24 cellular contexts compared by ENCODE assay signal in the genomic region with DNA sequence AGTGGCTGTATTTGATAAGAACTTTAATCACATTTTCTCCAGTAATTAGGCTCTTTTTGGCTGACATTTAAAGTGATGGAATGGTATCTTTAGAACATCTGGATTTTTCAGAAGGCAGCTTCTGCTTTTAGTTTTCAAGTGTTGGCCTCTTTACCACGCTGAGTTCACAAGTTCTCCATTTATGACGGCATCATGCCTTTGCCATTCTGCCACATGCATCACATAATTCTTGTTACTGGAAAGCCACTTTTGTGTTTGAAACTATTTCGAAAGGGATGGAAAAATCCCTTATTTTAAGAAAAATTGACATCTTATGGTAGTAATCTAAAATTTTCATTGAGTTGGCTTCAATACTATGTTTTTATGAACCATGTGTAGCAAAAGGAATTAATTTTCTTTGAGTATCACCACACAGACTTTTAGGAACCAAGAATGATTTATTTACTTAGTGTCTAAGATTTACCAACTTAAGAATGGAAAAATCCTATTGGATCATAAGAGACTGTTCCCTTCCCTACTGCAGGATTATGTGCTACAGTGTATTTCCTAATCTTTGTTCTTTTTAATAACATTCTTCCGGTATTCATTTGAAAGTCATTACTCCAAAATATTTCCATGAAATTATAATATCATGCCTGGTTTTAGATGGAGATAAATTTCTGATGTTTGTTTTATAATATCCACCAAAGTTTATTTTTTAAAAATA.
"Had no signal": no experiment of that assay in that cellular context is flagged by ENCODE, and none has a peak within 500 bp of the region (broad histone marks: within the 10 kb centered on the region; RNA-seq: fewer than 3 reads in every experiment).

No MANE protein-coding gene starts in this region.

- FAIRE-seq: astrocyte had no signal

- H3K9me3 Mint-ChIP-seq: activated CD4-positive, alpha-beta T cell treated with anti-CD3 and anti-CD28 coated beads, Interleukin-2, amount 10 ng/mL, durations not matched to agents 7 days and 5 days; activated CD8-positive, alpha-beta T cell treated with anti-CD3 and anti-CD28 coated beads for 36 hours; activated naive CD4-positive, alpha-beta T cell treated with anti-CD3 and anti-CD28 coated beads, Interleukin-2, amount 50 U/mL, for 24 hours; activated T-helper 1 cell treated with anti-CD3 and anti-CD28 coated beads, Interleukin-12 subunit alpha, Interleukin-12 subunit beta, Interleukin-2, Interleukin-4 antibody, amounts not matched to agents 30 ng/mL and 10 ng/mL and 1 ng/mL, durations not matched to agents 14 hours and 24 hours and 36 hours; natural killer cell had no signal

- H3K27me3 Mint-ChIP-seq: activated naive CD4-positive, alpha-beta T cell treated with anti-CD3 and anti-CD28 coated beads, Interleukin-2, amount 50 U/mL, for 24 hours had no signal

- H3K27ac ChIP-seq: gastrocnemius medialis, prostate gland, thyroid gland, WERI-Rb-1 had no signal

- H3K27ac Mint-ChIP-seq: activated CD4-positive, alpha-beta T cell treated with anti-CD3 and anti-CD28 coated beads, Interleukin-2, amount 10 ng/mL, durations not matched to agents 7 days and 5 days; activated CD8-positive, alpha-beta memory T cell treated with anti-CD3 and anti-CD28 coated beads, Interleukin-2, amount 10 ng/mL, durations not matched to agents 7 days and 5 days; activated CD8-positive, alpha-beta T cell treated with anti-CD3 and anti-CD28 coated beads for 36 hours; activated naive CD4-positive, alpha-beta T cell treated with anti-CD3 and anti-CD28 coated beads, Interleukin-2, amount 50 U/mL, for 24 hours; activated T-helper 1 cell treated with anti-CD3 and anti-CD28 coated beads, Interleukin-12 subunit alpha, Interleukin-12 subunit beta, Interleukin-2, Interleukin-4 antibody, amounts not matched to agents 30 ng/mL and 10 ng/mL and 1 ng/mL, durations not matched to agents 14 hours and 24 hours and 36 hours; natural killer cell had no signal

- H3K4me3 Mint-ChIP-seq: activated CD4-positive, alpha-beta T cell treated with anti-CD3 and anti-CD28 coated beads, Interleukin-2, amount 10 ng/mL, durations not matched to agents 7 days and 5 days; activated CD8-positive, alpha-beta memory T cell treated with anti-CD3 and anti-CD28 coated beads, Interleukin-2, amount 10 ng/mL, durations not matched to agents 7 days and 5 days; activated CD8-positive, alpha-beta T cell treated with anti-CD3 and anti-CD28 coated beads for 36 hours; activated naive CD4-positive, alpha-beta T cell treated with anti-CD3 and anti-CD28 coated beads, Interleukin-2, amount 50 U/mL, for 24 hours; activated T-helper 1 cell treated with anti-CD3 and anti-CD28 coated beads, Interleukin-12 subunit alpha, Interleukin-12 subunit beta, Interleukin-2, Interleukin-4 antibody, amounts not matched to agents 30 ng/mL and 10 ng/mL and 1 ng/mL, durations not matched to agents 14 hours and 24 hours and 36 hours; natural killer cell had no signal

- ATAC-seq: activated CD8-positive, alpha-beta memory T cell treated with anti-CD3 and anti-CD28 coated beads, Interleukin-2, amount 10 ng/mL, durations not matched to agents 7 days and 5 days; activated CD8-positive, alpha-beta T cell treated with anti-CD3 and anti-CD28 coated beads for 36 hours; esophagus mucosa; gastrocnemius medialis; left ventricle myocardium superior; natural killer cell; stimulated activated naive CD8-positive, alpha-beta T cell treated with anti-CD3 and anti-CD28 coated beads, Interleukin-15, Interleukin-2, amounts not matched to agents 100 U/mL and 50 U/mL, for 24 hours had no signal

- H3K4me3 ChIP-seq: gastrocnemius medialis, prostate gland, thyroid gland had no signal

- H3K4me1 Mint-ChIP-seq: activated CD4-positive, alpha-beta T cell treated with anti-CD3 and anti-CD28 coated beads, Interleukin-2, amount 10 ng/mL, durations not matched to agents 7 days and 5 days; activated CD8-positive, alpha-beta memory T cell treated with anti-CD3 and anti-CD28 coated beads, Interleukin-2, amount 10 ng/mL, durations not matched to agents 7 days and 5 days; activated naive CD4-positive, alpha-beta T cell treated with anti-CD3 and anti-CD28 coated beads, Interleukin-2, amount 50 U/mL, for 24 hours; natural killer cell had no signal

- H3K9me3 ChIP-seq: gastrocnemius medialis, prostate gland, thyroid gland had no signal

- H3K27me3 ChIP-seq: gastrocnemius medialis, thyroid gland had no signal

- DNase-seq: activated CD4-positive, alpha-beta T cell treated with anti-CD3 and anti-CD28 coated beads, Interleukin-2, amount 10 ng/mL, durations not matched to agents 7 days and 5 days; activated CD4-positive, CD25-positive, alpha-beta regulatory T cell treated with anti-CD3 and anti-CD28 coated beads, Interleukin-2, amount 50 U/mL, for 72 hours; activated CD8-positive, alpha-beta memory T cell treated with anti-CD3 and anti-CD28 coated beads, Interleukin-2, amount 10 ng/mL, durations not matched to agents 7 days and 5 days; activated CD8-positive, alpha-beta T cell treated with anti-CD3 and anti-CD28 coated beads for 36 hours; activated gamma-delta T cell; activated T-cell treated with anti-CD3 and anti-CD28 coated beads for 4 hours; central memory CD4-positive, alpha-beta T cell; dermis blood vessel endothelial cell; effector CD8-positive, alpha-beta T cell; gastrocnemius medialis; hypothalamus; left ventricle myocardium superior; midbrain; natural killer cell; stimulated activated CD4-positive, alpha-beta T cell treated with anti-CD3 and anti-CD28 coated beads, Interleukin-12 subunit alpha, Interleukin-12 subunit beta, amount 100 ng/mL, for 4 hours; stimulated activated CD4-positive, alpha-beta T cell treated with anti-CD3 and anti-CD28 coated beads, Interleukin-4, amount 100 ng/mL, for 4 hours; stimulated activated naive CD8-positive, alpha-beta T cell treated with anti-CD3 and anti-CD28 coated beads, Interleukin-15, Interleukin-2, amounts not matched to agents 100 U/mL and 50 U/mL, for 24 hours; thyroid gland; WERI-Rb-1 had no signal

- H3K36me3 ChIP-seq: gastrocnemius medialis, prostate gland, thyroid gland, WERI-Rb-1 had no signal

- H3K36me3 Mint-ChIP-seq: activated CD8-positive, alpha-beta memory T cell treated with anti-CD3 and anti-CD28 coated beads, Interleukin-2, amount 10 ng/mL, durations not matched to agents 7 days and 5 days; activated naive CD4-positive, alpha-beta T cell treated with anti-CD3 and anti-CD28 coated beads, Interleukin-2, amount 50 U/mL, for 24 hours; natural killer cell had no signal

- H3K4me1 ChIP-seq: gastrocnemius medialis, prostate gland had no signal
